8 cellular contexts compared by ENCODE assay signal in the genomic region with DNA sequence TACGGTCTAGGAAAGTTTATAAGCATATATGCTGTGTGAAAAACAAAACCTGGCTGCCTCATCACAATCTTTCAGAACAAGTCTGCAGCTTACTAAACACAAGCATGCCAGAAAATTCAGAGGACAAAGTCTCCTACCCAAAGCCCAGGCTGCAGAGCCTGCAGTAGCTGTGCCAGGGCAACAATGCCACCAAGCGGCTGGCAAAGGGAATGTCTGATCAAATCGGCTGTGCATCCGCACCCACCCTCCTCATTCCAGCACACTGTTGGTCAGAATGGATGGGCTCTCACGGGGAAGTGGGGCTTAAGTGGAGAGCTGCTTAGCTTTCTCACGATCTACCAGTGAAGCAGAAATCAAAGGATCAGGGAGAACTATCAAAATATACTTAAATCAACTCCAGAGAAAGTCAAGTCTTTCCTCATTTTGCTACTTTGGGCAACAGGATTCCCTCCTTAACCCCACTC.
DNase-seq lines count a peak whose midpoint lies in the region; ATAC-seq, FAIRE-seq and TF ChIP-seq lines count a peak whose summit lies in the region.

No MANE protein-coding gene starts in this region.

- in situ Hi-C loops in GM12878 (cut with MboI), result no loop called here

- peak; percentile 81 to 87 (median 87) for TF ChIP-seq CTCF in GM12878 (IDR thresholded peaks at IDR 0.05 in 2 of 3, conservative IDR thresholded peaks at IDR 0.05 in 1 of 3; ENCODE audit: control insufficient read depth in 2 of 3, extremely low read depth in 1 of 3, insufficient read depth in 1 of 3, low read depth in 3 of 3, low read length in 3 of 3)

- SMC1A ChIA-PET in GM12878 (lab: Charles Lee; ENCODE audit: uncharacterized antibody, unreplicated experiment), result interaction anchor here (0.6 to 16.2 kb wide), 23 partner anchors 8 to 688 kb away, joined by 3 to 490 read pairs (median 7); no protein-coding TSS in a partner anchor

- POLR2A ChIA-PET in GM12878 (lab: Charles Lee), result interaction anchor here (0.7 to 13.9 kb wide), 11 partner anchors 9 to 211 kb away, joined by 3 to 384 read pairs (median 5); no protein-coding TSS in a partner anchor

- H3K27me3 ChIP-seq in BLaER1 treated with 17β-estradiol and CSF1 and Interleukin-3, amounts not matched to agents 10 nM and 100 nM, result no peaks in the 10 kb centered on the region
- H3K27me3 ChIP-seq in GM12878 (replicated peaks in 1 of 2; ENCODE audit: control insufficient read depth in 2 of 2, insufficient read depth in 2 of 2, low read length in 1 of 2), result no peaks in the 10 kb centered on the region
- H3K27me3 ChIP-seq in small intestine (ENCODE audit: control insufficient read depth in 2 of 2, insufficient read depth in 2 of 2, low read length in 2 of 2), result no peaks in the 10 kb centered on the region

- TSS peak; percentile 57 for BruUV-seq in GM12878 (replicated peaks; lab: Mats Ljungman, UMichigan)

- H2AFZ ChIP-seq in GM12878 (ENCODE audit: control insufficient read depth, low read depth, low read length), result no peak overlapping the region

- H3K4me1 ChIP-seq in BLaER1 treated with 17β-estradiol and CSF1 and Interleukin-3, amounts not matched to agents 10 nM and 100 nM, result peaks cover 51 to 65% (median 56%) of the 10 kb centered on the region in 10 experiments
- peaks cover 60% of the 10 kb centered on the region for H3K4me1 ChIP-seq in GM12878 (ENCODE audit: control insufficient read depth, insufficient read depth, low read length)
- no peaks in the 10 kb centered on the region for H3K4me1 ChIP-seq in small intestine (ENCODE audit: control insufficient read depth in 2 of 2, insufficient read depth in 1 of 2, low read depth in 1 of 2, low read length in 1 of 2)

- peak overlapping the region; percentile 61 to 88 (median 78) for H3K4me2 ChIP-seq in BLaER1 treated with 17β-estradiol and CSF1 and Interleukin-3, amounts not matched to agents 10 nM and 100 nM
- H3K4me2 ChIP-seq in GM12878 (ENCODE audit: control insufficient read depth, insufficient read depth), result peak overlapping the region; percentile 96

- RAD21 ChIA-PET in GM12878 (lab: Charles Lee; ENCODE audit: unreplicated experiment), result interaction anchor here (1.0 to 20.7 kb wide), 18 partner anchors 9 to 287 kb away, joined by 3 to 537 read pairs (median 8); no protein-coding TSS in a partner anchor

- peak; percentile 35 to 53 for DNase-seq in NCI-H1930 (lab: John Stamatoyannopoulos, UW)
- peak; percentile 53 for DNase-seq in T1000 (lab: John Stamatoyannopoulos, UW)
- no peak for DNase-seq in GM12878 (ENCODE audit: low read depth, low spot score)
- peak; percentile 47 for DNase-seq in iPS DF 19.7 (ENCODE audit: low read depth, low spot score)
- peak; percentile 81 for DNase-seq in small intestine

- H3K27ac ChIP-seq in BLaER1 treated with 17β-estradiol and CSF1 and Interleukin-3, amounts not matched to agents 10 nM and 100 nM, result peak overlapping the region in 8 of 11 experiments; percentile 40 to 76 (median 64); a peak in 17 of 22 replicates
- H3K27ac ChIP-seq in GM12878 (ENCODE audit: control insufficient read depth, insufficient read depth) (peak overlapping the region; percentile 99), small intestine (ENCODE audit: low read depth in 1 of 2, low read length in 1 of 2) (no peak overlapping the region)

- CTCF ChIA-PET in GM12878 (lab: Yijun Ruan, JAX), result interaction anchor here (0.5 to 8.0 kb wide), 32 partner anchors 9 to 458 kb away, joined by 3 to 85 read pairs (median 6); no protein-coding TSS in a partner anchor

- TF ChIP-seq RAD21 in GM12878 (IDR thresholded peaks at IDR 0.05; ENCODE audit: insufficient read depth, low read depth, low read length), result peak; percentile 88

- H3K79me2 ChIP-seq in GM12878 (ENCODE audit: control insufficient read depth, insufficient read depth, low read length), result peaks cover 96% of the 10 kb centered on the region

- peak overlapping the region in 1 of 10 experiments; percentile 9; a peak in 1 of 20 replicates for H3K4me3 ChIP-seq in BLaER1 treated with 17β-estradiol and CSF1 and Interleukin-3, amounts not matched to agents 10 nM and 100 nM
- H3K4me3 ChIP-seq in GM12878 (peak overlapping the region; percentile 24; the same call in 1 of the 2 replicates), small intestine (ENCODE audit: low read depth in 1 of 2, low read length in 2 of 2) (no peak overlapping the region)

- intact Hi-C loops in GM12878 (cut with micrococcal nuclease; ENCODE audit: unreplicated experiment), result loop anchor here (1.0 to 2.0 kb wide), 3 partner anchors 28 to 211 kb away; no protein-coding TSS in a partner anchor

- WGBS in GM12878 (ENCODE audit: insufficient coverage, insufficient replicate concordance, low lambda C conversion rate, missing lambda C conversion rate), result 2% methylated on average over 6 of the region's 6 CpGs
- WGBS in small intestine, 3 donors, result 10 to 14% (median 14%) methylated on average over 6 of the region's 6 CpGs

- peak; percentile 38 for ATAC-seq in GM21526 (IDR thresholded peaks at IDR 0.05; ENCODE audit: low FRiP score, unreplicated experiment)
- peak; percentile 75 for ATAC-seq in GM12878
- no peak for ATAC-seq in HG03342 (IDR thresholded peaks at IDR 0.05; ENCODE audit: unreplicated experiment)

- no peaks in the 10 kb centered on the region for H3K9me3 ChIP-seq in BLaER1 treated with 17β-estradiol and CSF1 and Interleukin-3, amounts not matched to agents 10 nM and 100 nM (replicated peaks in 1 of 11)
- H3K9me3 ChIP-seq in GM12878 (replicated peaks; ENCODE audit: control insufficient read depth, insufficient read depth, low read length), result no peaks in the 10 kb centered on the region
- H3K9me3 ChIP-seq in small intestine (ENCODE audit: control insufficient read depth, low read depth), result no peaks in the 10 kb centered on the region

- peaks cover 42 to 73% (median 52%) of the 10 kb centered on the region in 11 experiments for H3K36me3 ChIP-seq in BLaER1 treated with 17β-estradiol and CSF1 and Interleukin-3, amounts not matched to agents 10 nM and 100 nM
- H3K36me3 ChIP-seq in GM12878 (ENCODE audit: control insufficient read depth in 2 of 2, insufficient read depth in 2 of 2, low read length in 1 of 2) (peaks cover 12 to 28% of the 10 kb centered on the region in 2 experiments), small intestine (ENCODE audit: control insufficient read depth in 2 of 2, insufficient read depth in 2 of 2, low read length in 2 of 2) (peaks cover 0 to 5% of the 10 kb centered on the region in 2 donors)

- H4K20me1 ChIP-seq in BLaER1 treated with 17β-estradiol and CSF1 and Interleukin-3, amounts not matched to agents 10 nM and 100 nM, result peaks cover 0 to 98% (median 25%) of the 10 kb centered on the region in 11 experiments; a peak in 14 of 22 replicates
- H4K20me1 ChIP-seq in GM12878 (ENCODE audit: control insufficient read depth, insufficient read depth), result no peaks in the 10 kb centered on the region

- FAIRE-seq in GM12878 (lab: Jason Lieb, UNC), result no peak
- FAIRE-seq in small intestine (lab: Jason Lieb, UNC), result no peak

- H3K9ac ChIP-seq in BLaER1 treated with 17β-estradiol and CSF1 and Interleukin-3, amounts not matched to agents 10 nM and 100 nM, result peak overlapping the region in 7 of 11 experiments; percentile 23 to 69 (median 53); a peak in 9 of 22 replicates
- H3K9ac ChIP-seq in GM12878 (ENCODE audit: control insufficient read depth, insufficient read depth, low read length), result peak overlapping the region; percentile 75

- TF ChIP-seq POLR2A in GM12878 (IDR thresholded peaks at IDR 0.05; ENCODE audit: low read depth, low read length), result 0 out of 2 replicates have a peak, but pooled peaks have one; percentile 29

- TF ChIP-seq EP300 in GM12878 (IDR thresholded peaks at IDR 0.05; ENCODE audit: borderline replicate concordance in 1 of 2, control insufficient read depth in 1 of 2, low read depth in 2 of 2, low read length in 2 of 2), result no peak

TF ChIP-seq in GM12878, 131 proteins besides CTCF, POLR2A, EP300 and RAD21 (continues in another document):
- TF ChIP-seq HDGF (IDR thresholded peaks at IDR 0.05), result 0 out of 2 replicates have a peak, but pooled peaks have one; percentile 20
- TF ChIP-seq CHD4 (IDR thresholded peaks at IDR 0.05), result no peak
- 0 out of 2 replicates have a peak, but pooled peaks have one; percentile 24 for TF ChIP-seq CBFB (IDR thresholded peaks at IDR 0.05; ENCODE audit: low read depth)
- peak; percentile 39; the same call in 1 of the 2 replicates for TF ChIP-seq NFIC (IDR thresholded peaks at IDR 0.05; ENCODE audit: low read depth, low read length)
- TF ChIP-seq, protein P1, sequence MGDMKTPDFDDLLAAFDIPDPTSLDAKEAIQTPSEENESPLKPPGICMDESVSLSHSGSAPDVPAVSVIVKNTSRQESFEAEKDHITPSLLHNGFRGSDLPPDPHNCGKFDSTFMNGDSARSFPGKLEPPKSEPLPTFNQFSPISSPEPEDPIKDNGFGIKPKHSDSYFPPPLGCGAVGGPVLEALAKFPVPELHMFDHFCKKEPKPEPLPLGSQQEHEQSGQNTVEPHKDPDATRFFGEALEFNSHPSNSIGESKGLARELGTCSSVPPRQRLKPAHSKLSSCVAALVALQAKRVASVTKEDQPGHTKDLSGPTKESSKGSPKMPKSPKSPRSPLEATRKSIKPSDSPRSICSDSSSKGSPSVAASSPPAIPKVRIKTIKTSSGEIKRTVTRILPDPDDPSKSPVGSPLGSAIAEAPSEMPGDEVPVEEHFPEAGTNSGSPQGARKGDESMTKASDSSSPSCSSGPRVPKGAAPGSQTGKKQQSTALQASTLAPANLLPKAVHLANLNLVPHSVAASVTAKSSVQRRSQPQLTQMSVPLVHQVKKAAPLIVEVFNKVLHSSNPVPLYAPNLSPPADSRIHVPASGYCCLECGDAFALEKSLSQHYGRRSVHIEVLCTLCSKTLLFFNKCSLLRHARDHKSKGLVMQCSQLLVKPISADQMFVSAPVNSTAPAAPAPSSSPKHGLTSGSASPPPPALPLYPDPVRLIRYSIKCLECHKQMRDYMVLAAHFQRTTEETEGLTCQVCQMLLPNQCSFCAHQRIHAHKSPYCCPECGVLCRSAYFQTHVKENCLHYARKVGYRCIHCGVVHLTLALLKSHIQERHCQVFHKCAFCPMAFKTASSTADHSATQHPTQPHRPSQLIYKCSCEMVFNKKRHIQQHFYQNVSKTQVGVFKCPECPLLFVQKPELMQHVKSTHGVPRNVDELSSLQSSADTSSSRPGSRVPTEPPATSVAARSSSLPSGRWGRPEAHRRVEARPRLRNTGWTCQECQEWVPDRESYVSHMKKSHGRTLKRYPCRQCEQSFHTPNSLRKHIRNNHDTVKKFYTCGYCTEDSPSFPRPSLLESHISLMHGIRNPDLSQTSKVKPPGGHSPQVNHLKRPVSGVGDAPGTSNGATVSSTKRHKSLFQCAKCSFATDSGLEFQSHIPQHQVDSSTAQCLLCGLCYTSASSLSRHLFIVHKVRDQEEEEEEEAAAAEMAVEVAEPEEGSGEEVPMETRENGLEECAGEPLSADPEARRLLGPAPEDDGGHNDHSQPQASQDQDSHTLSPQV (IDR thresholded peaks at IDR 0.05), result 0 out of 2 replicates have a peak, but pooled peaks have one; percentile 64
- TF ChIP-seq YY1 (IDR thresholded peaks at IDR 0.05; ENCODE audit: low read depth, low read length), result peak; percentile 51; the same call in 1 of the 2 replicates
- no peak; a peak in 1 of 4 replicates for TF ChIP-seq ETV6 (conservative IDR thresholded peaks at IDR 0.05 in 1 of 2, IDR thresholded peaks at IDR 0.05 in 1 of 2; ENCODE audit: borderline replicate concordance in 1 of 2, low read depth in 1 of 2)
- 0 out of 2 replicates have a peak, but pooled peaks have one; percentile 34 for TF ChIP-seq IRF4 (IDR thresholded peaks at IDR 0.05; ENCODE audit: low read depth, low read length)

Comparison
In these comparisons a context has a peak if more than half of its experiments do, and no peak if none do; other contexts are left out.
1. H3K27ac ChIP-seq: peak in BLaER1 treated with 17β-estradiol and CSF1 and Interleukin-3, amounts not matched to agents 10 nM and 100 nM (8 of 11) and GM12878 (single experiment); none in small intestine (0 of 2).